22 cellular contexts compared by ENCODE assay signal in genomic region chr12:7142809-7143465, GRCh38. TPM values are rescaled to one million over a fixed set of nuclear protein-coding genes. Genes with fewer than 3 reads are reported as not detected.
DNase-seq lines count a peak whose midpoint lies in the region; ATAC-seq and TF ChIP-seq lines count a peak whose summit lies in the region.
"Had no signal": no experiment of that assay in that cellular context is flagged by ENCODE, and none has a peak within 500 bp of the region (broad histone marks: within the 10 kb centered on the region; RNA-seq: fewer than 3 reads in every experiment).

No MANE protein-coding gene starts in this region.

- peaks cover 3% of the 10 kb centered on the region for H3K4me1 Mint-ChIP-seq in activated naive CD4-positive, alpha-beta T cell treated with anti-CD3 and anti-CD28 coated beads, Interleukin-2, amount 10 ng/mL, durations not matched to agents 7 days and 5 days
- H3K4me1 Mint-ChIP-seq in CD4-positive, CD25-positive, alpha-beta regulatory T cell: peaks cover 0 to 6% (median 3%) of the 10 kb centered on the region in 4 donors
- H3K4me1 Mint-ChIP-seq in central memory CD8-positive, alpha-beta T cell: no peaks in the 10 kb centered on the region
- H3K4me1 Mint-ChIP-seq: H9 had no signal

- CTCF ChIA-PET in activated naive CD4-positive, alpha-beta T cell treated with anti-CD3 and anti-CD28 coated beads, Interleukin-2, amount 10 ng/mL, durations not matched to agents 7 days and 5 days (lab: Charles Lee): interaction anchor here (2.0 to 2.7 kb wide), 4 partner anchors 12 to 46 kb away, joined by 6 to 16 read pairs (median 12); partner anchors contain the start of genes CLSTN3 and PEX5
- CTCF ChIA-PET in RWPE1 (lab: Yijun Ruan, JAX): interaction anchor here (0.6 to 1.4 kb wide), 4 partner anchors 10 to 282 kb away, joined by 3 to 4 read pairs (median 3); no protein-coding TSS in a partner anchor

- no peak overlapping the region for H3K4me3 Mint-ChIP-seq in activated naive CD4-positive, alpha-beta T cell treated with anti-CD3 and anti-CD28 coated beads, Interleukin-2, amount 10 ng/mL, durations not matched to agents 7 days and 5 days
- no peak overlapping the region for H3K4me3 Mint-ChIP-seq in CD4-positive, CD25-positive, alpha-beta regulatory T cell
- no peak overlapping the region for H3K4me3 Mint-ChIP-seq in central memory CD8-positive, alpha-beta T cell
- H3K4me3 Mint-ChIP-seq: H9, HFFc6 had no signal

- H3K9me3 ChIP-seq in CD4-positive, CD25-positive, alpha-beta regulatory T cell (ENCODE audit: control insufficient read depth in 2 of 2, low read length in 2 of 2): no peaks in the 10 kb centered on the region
- H3K9me3 ChIP-seq: BE2C, Caco-2, MG63 had no signal

- intact Hi-C loops in posterior vena cava (cut with DNase I): no loop called here

- no peaks in the 10 kb centered on the region for H3K27me3 ChIP-seq in CD4-positive, CD25-positive, alpha-beta regulatory T cell (ENCODE audit: control insufficient read depth, insufficient read depth, low read length)
- H3K27me3 ChIP-seq: BE2C, MG63 had no signal

- peaks cover 28% of the 10 kb centered on the region for H3K36me3 ChIP-seq in CD4-positive, CD25-positive, alpha-beta regulatory T cell (ENCODE audit: control insufficient read depth, insufficient read depth, low read length)
- H3K36me3 ChIP-seq: BE2C, MG63 had no signal

- POLR2A ChIA-PET in RWPE1 (lab: Yijun Ruan, JAX; ENCODE audit: low non-redundant PET): no interaction called here

- H3K27ac Mint-ChIP-seq in activated naive CD4-positive, alpha-beta T cell treated with anti-CD3 and anti-CD28 coated beads, Interleukin-2, amount 10 ng/mL, durations not matched to agents 7 days and 5 days: peak overlapping the region; percentile 34
- peak overlapping the region in 2 of 3 donors; percentile 31 to 58 for H3K27ac Mint-ChIP-seq in CD4-positive, CD25-positive, alpha-beta regulatory T cell
- H3K27ac Mint-ChIP-seq in central memory CD8-positive, alpha-beta T cell (ENCODE audit: low read depth): peak overlapping the region; percentile 30
- H3K27ac Mint-ChIP-seq: H9, HFFc6 had no signal

- no peaks in the 10 kb centered on the region for H3K4me1 ChIP-seq in CD4-positive, CD25-positive, alpha-beta regulatory T cell (ENCODE audit: control insufficient read depth, insufficient read depth, low read length, poor library complexity, severe bottlenecking)
- H3K4me1 ChIP-seq: Caco-2 had no signal

- no peak overlapping the region for H3K27ac ChIP-seq in CD4-positive, CD25-positive, alpha-beta regulatory T cell (ENCODE audit: insufficient read depth, low read length, poor library complexity, severe bottlenecking)
- no peak overlapping the region for H3K27ac ChIP-seq in RWPE1
- H3K27ac ChIP-seq: GM23248 had no signal

- no peak overlapping the region for H3K4me3 ChIP-seq in CD4-positive, CD25-positive, alpha-beta regulatory T cell (ENCODE audit: low read depth, low read length)
- H3K4me3 ChIP-seq: GM23248, K562, MG63 had no signal

- ATAC-seq in CD4-positive, CD25-positive, alpha-beta regulatory T cell (ENCODE audit: low read depth in 2 of 2): no peak
- no peak for ATAC-seq in central memory CD8-positive, alpha-beta T cell (replicated peaks; ENCODE audit: extremely low read depth, poor library complexity, severe bottlenecking)

- no peaks in the 10 kb centered on the region for H3K9me3 Mint-ChIP-seq in activated naive CD4-positive, alpha-beta T cell treated with anti-CD3 and anti-CD28 coated beads, Interleukin-2, amount 10 ng/mL, durations not matched to agents 7 days and 5 days
- no peaks in the 10 kb centered on the region for H3K9me3 Mint-ChIP-seq in CD4-positive, CD25-positive, alpha-beta regulatory T cell
- H3K9me3 Mint-ChIP-seq in central memory CD8-positive, alpha-beta T cell: no peaks in the 10 kb centered on the region
- H3K9me3 Mint-ChIP-seq: H9, HFFc6 had no signal

- no peak for TF ChIP-seq CTCF in RWPE1 (conservative IDR thresholded peaks at IDR 0.05; ENCODE audit: low read depth)

- H3K36me3 Mint-ChIP-seq in activated naive CD4-positive, alpha-beta T cell treated with anti-CD3 and anti-CD28 coated beads, Interleukin-2, amount 10 ng/mL, durations not matched to agents 7 days and 5 days: peaks cover 68% of the 10 kb centered on the region
- H3K36me3 Mint-ChIP-seq in CD4-positive, CD25-positive, alpha-beta regulatory T cell: peaks cover 46% of the 10 kb centered on the region
- peaks cover 26% of the 10 kb centered on the region for H3K36me3 Mint-ChIP-seq in central memory CD8-positive, alpha-beta T cell (ENCODE audit: insufficient read depth)

- H3K27me3 Mint-ChIP-seq in activated naive CD4-positive, alpha-beta T cell treated with anti-CD3 and anti-CD28 coated beads, Interleukin-2, amount 10 ng/mL, durations not matched to agents 7 days and 5 days: no peaks in the 10 kb centered on the region
- H3K27me3 Mint-ChIP-seq in CD4-positive, CD25-positive, alpha-beta regulatory T cell: no peaks in the 10 kb centered on the region
- H3K27me3 Mint-ChIP-seq in central memory CD8-positive, alpha-beta T cell: no peaks in the 10 kb centered on the region

- no peak for DNase-seq in activated naive CD4-positive, alpha-beta T cell treated with anti-CD3 and anti-CD28 coated beads, Interleukin-2, amount 10 ng/mL, durations not matched to agents 7 days and 5 days
- no peak for DNase-seq in activated naive CD4-positive, alpha-beta T cell treated with anti-CD3 and anti-CD28 coated beads, Interleukin-2, amount 50 U/mL, for 16 hours
- DNase-seq in CD4-positive, CD25-positive, alpha-beta regulatory T cell: no peak
- no peak for DNase-seq in central memory CD8-positive, alpha-beta T cell (ENCODE audit: low spot score in 2 of 2)
- DNase-seq in posterior vena cava (ENCODE audit: low spot score): peak; percentile 49
- DNase-seq in germinal center (ENCODE audit: low spot score): no peak
- DNase-seq in 8988T: no peak
- DNase-seq in RWPE1 (ENCODE audit: low spot score): no peak
- DNase-seq: DMS 273 treated with DMSO at 0.1 percent for 48 hours, DMS79 treated with DMSO at 0.1 percent for 48 hours, NCI-H1048, NCI-H1417 treated with DMSO at 0.1 percent for 48 hours, NCI-H446 treated with DMSO at 0.1 percent for 48 hours had no signal

RNA-seq across cellular contexts. Expression of gene CLSTN3, which starts 12.8 kb away (rescaled TPM):
- 64.9 TPM for total RNA-seq in CD4-positive, CD25-positive, alpha-beta regulatory T cell
- polyA plus RNA-seq in CD4-positive, CD25-positive, alpha-beta regulatory T cell: 1 to 10 TPM; 2.2 to 4.1 (median 3.6) TPM
- 10 to 100 TPM; 31.0 to 31.7 TPM for total RNA-seq in posterior vena cava

RNA-seq across cellular contexts. Expression of gene RBP5, which starts 14.2 kb away (rescaled TPM):
- not detected for total RNA-seq in CD4-positive, CD25-positive, alpha-beta regulatory T cell
- not detected for polyA plus RNA-seq in CD4-positive, CD25-positive, alpha-beta regulatory T cell
- 1 to 10 TPM; 5.1 to 5.7 TPM for total RNA-seq in posterior vena cava
- total RNA-seq: A673, GM23248, HFFc6, LHCN-M2 had no signal

RNA-seq across cellular contexts. Expression of gene C1RL, which starts 33.9 kb away (rescaled TPM):
- 21.0 TPM for total RNA-seq in CD4-positive, CD25-positive, alpha-beta regulatory T cell
- 10 to 100 TPM in 1 of 4 donors, 1 to 10 TPM in 3; 6.0 to 10.8 (median 7.8) TPM for polyA plus RNA-seq in CD4-positive, CD25-positive, alpha-beta regulatory T cell
- total RNA-seq in posterior vena cava: 100 to 1,000 TPM in 1 of 2 donors, 10 to 100 TPM in 1; 79.5 to 122 TPM

RNA-seq across cellular contexts. Expression of gene PEX5, which starts 46.5 kb away (rescaled TPM):
- 17.6 TPM for total RNA-seq in CD4-positive, CD25-positive, alpha-beta regulatory T cell
- 10 to 100 TPM; 10.3 to 16.2 (median 12.8) TPM for polyA plus RNA-seq in CD4-positive, CD25-positive, alpha-beta regulatory T cell
- 10 to 100 TPM; 34.7 to 39.6 TPM for total RNA-seq in posterior vena cava

RNA-seq across cellular contexts. Expression of gene C1R, which starts 50.7 kb away (rescaled TPM):
- total RNA-seq in CD4-positive, CD25-positive, alpha-beta regulatory T cell: 4.6 TPM
- 1 to 10 TPM; 1.4 to 3.2 (median 2.1) TPM for polyA plus RNA-seq in CD4-positive, CD25-positive, alpha-beta regulatory T cell
- total RNA-seq in posterior vena cava: 1,000 to 10,000 TPM; 1,008 to 1,686 TPM
